1 cellular context compared by ENCODE assay signal in genomic region chr6:25193147-25193864, GRCh38.
TF ChIP-seq lines count a peak whose summit lies in the region.

No MANE protein-coding gene starts in this region.

TF ChIP-seq in HEK293, 187 proteins besides CTCF, POLR2A, EP300 and RAD21 (continued from another document and continues in another):
- no peak for TF ChIP-seq ZBTB26 (tag by site-specific recombination; optimal IDR thresholded peaks at IDR 0.05)
- TF ChIP-seq ZNF302 (tag by site-specific recombination; IDR thresholded peaks at IDR 0.05; ENCODE audit: low read depth), result no peak
- 0 out of 2 replicates have a peak, but pooled peaks have one; percentile 30 for TF ChIP-seq ZBTB44 (tag by site-specific recombination; IDR thresholded peaks at IDR 0.05)
- TF ChIP-seq ZBTB10 (tag by site-specific recombination; IDR thresholded peaks at IDR 0.05), result no peak
- no peak for TF ChIP-seq ZNF341 (tag by site-specific recombination; IDR thresholded peaks at IDR 0.05; ENCODE audit: low read depth)
- TF ChIP-seq GLI4 (tag by site-specific recombination; IDR thresholded peaks at IDR 0.05), result no peak
- no peak for TF ChIP-seq YY1 (tag by site-specific recombination; IDR thresholded peaks at IDR 0.05)
- TF ChIP-seq, protein P1, sequence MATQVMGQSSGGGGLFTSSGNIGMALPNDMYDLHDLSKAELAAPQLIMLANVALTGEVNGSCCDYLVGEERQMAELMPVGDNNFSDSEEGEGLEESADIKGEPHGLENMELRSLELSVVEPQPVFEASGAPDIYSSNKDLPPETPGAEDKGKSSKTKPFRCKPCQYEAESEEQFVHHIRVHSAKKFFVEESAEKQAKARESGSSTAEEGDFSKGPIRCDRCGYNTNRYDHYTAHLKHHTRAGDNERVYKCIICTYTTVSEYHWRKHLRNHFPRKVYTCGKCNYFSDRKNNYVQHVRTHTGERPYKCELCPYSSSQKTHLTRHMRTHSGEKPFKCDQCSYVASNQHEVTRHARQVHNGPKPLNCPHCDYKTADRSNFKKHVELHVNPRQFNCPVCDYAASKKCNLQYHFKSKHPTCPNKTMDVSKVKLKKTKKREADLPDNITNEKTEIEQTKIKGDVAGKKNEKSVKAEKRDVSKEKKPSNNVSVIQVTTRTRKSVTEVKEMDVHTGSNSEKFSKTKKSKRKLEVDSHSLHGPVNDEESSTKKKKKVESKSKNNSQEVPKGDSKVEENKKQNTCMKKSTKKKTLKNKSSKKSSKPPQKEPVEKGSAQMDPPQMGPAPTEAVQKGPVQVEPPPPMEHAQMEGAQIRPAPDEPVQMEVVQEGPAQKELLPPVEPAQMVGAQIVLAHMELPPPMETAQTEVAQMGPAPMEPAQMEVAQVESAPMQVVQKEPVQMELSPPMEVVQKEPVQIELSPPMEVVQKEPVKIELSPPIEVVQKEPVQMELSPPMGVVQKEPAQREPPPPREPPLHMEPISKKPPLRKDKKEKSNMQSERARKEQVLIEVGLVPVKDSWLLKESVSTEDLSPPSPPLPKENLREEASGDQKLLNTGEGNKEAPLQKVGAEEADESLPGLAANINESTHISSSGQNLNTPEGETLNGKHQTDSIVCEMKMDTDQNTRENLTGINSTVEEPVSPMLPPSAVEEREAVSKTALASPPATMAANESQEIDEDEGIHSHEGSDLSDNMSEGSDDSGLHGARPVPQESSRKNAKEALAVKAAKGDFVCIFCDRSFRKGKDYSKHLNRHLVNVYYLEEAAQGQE (tag by site-specific recombination; IDR thresholded peaks at IDR 0.05), result no peak
- no peak for TF ChIP-seq ZNF530 (tag by site-specific recombination; IDR thresholded peaks at IDR 0.05; ENCODE audit: low read depth)
- TF ChIP-seq ZNF140 (tag by site-specific recombination; IDR thresholded peaks at IDR 0.05), result no peak
- no peak for TF ChIP-seq ZFP3 (tag by site-specific recombination; IDR thresholded peaks at IDR 0.05; ENCODE audit: low read depth)
- TF ChIP-seq, protein P2, sequence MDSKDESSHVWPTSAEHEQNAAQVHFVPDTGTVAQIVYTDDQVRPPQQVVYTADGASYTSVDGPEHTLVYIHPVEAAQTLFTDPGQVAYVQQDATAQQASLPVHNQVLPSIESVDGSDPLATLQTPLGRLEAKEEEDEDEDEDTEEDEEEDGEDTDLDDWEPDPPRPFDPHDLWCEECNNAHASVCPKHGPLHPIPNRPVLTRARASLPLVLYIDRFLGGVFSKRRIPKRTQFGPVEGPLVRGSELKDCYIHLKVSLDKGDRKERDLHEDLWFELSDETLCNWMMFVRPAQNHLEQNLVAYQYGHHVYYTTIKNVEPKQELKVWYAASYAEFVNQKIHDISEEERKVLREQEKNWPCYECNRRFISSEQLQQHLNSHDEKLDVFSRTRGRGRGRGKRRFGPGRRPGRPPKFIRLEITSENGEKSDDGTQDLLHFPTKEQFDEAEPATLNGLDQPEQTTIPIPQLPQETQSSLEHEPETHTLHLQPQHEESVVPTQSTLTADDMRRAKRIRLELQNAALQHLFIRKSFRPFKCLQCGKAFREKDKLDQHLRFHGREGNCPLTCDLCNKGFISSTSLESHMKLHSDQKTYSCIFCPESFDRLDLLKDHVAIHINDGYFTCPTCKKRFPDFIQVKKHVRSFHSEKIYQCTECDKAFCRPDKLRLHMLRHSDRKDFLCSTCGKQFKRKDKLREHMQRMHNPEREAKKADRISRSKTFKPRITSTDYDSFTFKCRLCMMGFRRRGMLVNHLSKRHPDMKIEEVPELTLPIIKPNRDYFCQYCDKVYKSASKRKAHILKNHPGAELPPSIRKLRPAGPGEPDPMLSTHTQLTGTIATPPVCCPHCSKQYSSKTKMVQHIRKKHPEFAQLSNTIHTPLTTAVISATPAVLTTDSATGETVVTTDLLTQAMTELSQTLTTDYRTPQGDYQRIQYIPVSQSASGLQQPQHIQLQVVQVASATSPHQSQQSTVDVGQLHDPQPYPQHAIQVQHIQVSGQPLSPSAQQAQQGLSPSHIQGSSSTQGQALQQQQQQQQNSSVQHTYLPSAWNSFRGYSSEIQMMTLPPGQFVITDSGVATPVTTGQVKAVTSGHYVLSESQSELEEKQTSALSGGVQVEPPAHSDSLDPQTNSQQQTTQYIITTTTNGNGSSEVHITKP (tag by site-specific recombination; IDR thresholded peaks at IDR 0.05), result no peak; the same call in 1 of the 2 replicates
- no peak for TF ChIP-seq ZNF514 (tag by site-specific recombination; IDR thresholded peaks at IDR 0.05)
- TF ChIP-seq KLF17 (tag by site-specific recombination; IDR thresholded peaks at IDR 0.05), result no peak
- no peak for TF ChIP-seq ZNF677 (tag by site-specific recombination; IDR thresholded peaks at IDR 0.05)
- TF ChIP-seq KLF8 (tag by site-specific recombination; IDR thresholded peaks at IDR 0.05), result peak; percentile 13; the same call in 1 of the 2 replicates
- no peak for TF ChIP-seq ZSCAN16 (tag by site-specific recombination; IDR thresholded peaks at IDR 0.05)
- TF ChIP-seq ZXDB (tag by site-specific recombination; IDR thresholded peaks at IDR 0.05), result 0 out of 2 replicates have a peak, but pooled peaks have one; percentile 20
- TF ChIP-seq, protein P3, sequence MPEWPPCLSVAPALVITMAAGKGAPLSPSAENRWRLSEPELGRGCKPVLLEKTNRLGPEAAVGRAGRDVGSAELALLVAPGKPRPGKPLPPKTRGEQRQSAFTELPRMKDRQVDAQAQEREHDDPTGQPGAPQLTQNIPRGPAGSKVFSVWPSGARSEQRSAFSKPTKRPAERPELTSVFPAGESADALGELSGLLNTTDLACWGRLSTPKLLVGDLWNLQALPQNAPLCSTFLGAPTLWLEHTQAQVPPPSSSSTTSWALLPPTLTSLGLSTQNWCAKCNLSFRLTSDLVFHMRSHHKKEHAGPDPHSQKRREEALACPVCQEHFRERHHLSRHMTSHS (tag by site-specific recombination; IDR thresholded peaks at IDR 0.05), result no peak
- TF ChIP-seq, protein P4, sequence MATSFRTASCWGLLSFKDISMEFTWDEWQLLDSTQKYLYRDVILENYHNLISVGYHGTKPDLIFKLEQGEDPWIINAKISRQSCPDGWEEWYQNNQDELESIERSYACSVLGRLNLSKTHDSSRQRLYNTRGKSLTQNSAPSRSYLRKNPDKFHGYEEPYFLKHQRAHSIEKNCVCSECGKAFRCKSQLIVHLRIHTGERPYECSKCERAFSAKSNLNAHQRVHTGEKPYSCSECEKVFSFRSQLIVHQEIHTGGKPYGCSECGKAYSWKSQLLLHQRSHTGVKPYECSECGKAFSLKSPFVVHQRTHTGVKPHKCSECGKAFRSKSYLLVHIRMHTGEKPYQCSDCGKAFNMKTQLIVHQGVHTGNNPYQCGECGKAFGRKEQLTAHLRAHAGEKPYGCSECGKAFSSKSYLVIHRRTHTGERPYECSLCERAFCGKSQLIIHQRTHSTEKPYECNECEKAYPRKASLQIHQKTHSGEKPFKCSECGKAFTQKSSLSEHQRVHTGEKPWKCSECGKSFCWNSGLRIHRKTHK (tag by site-specific recombination; IDR thresholded peaks at IDR 0.05), result no peak
- peak; percentile 58 for TF ChIP-seq ZNF660 (tag by site-specific recombination; IDR thresholded peaks at IDR 0.05)
- TF ChIP-seq ZFP37 (tag by site-specific recombination; IDR thresholded peaks at IDR 0.05), result no peak
- TF ChIP-seq ZNF518A (tag by site-specific recombination; conservative IDR thresholded peaks at IDR 0.05; ENCODE audit: low read depth), result no peak
- TF ChIP-seq ZNF670 (tag by site-specific recombination; IDR thresholded peaks at IDR 0.05; ENCODE audit: low read depth), result no peak
- TF ChIP-seq ZEB2 (tag by site-specific recombination; IDR thresholded peaks at IDR 0.05), result 0 out of 2 replicates have a peak, but pooled peaks have one; percentile 23
- TF ChIP-seq ZNF10 (tag by site-specific recombination; IDR thresholded peaks at IDR 0.05), result peak; percentile 90
- TF ChIP-seq KLF7 (tag by site-specific recombination; IDR thresholded peaks at IDR 0.05; ENCODE audit: borderline replicate concordance), result no peak
- TF ChIP-seq ZNF473 (tag by site-specific recombination; IDR thresholded peaks at IDR 0.05), result no peak
- no peak for TF ChIP-seq ZNF239 (tag by site-specific recombination; IDR thresholded peaks at IDR 0.05)
- no peak for TF ChIP-seq ZNF223 (tag by site-specific recombination; IDR thresholded peaks at IDR 0.05)
- no peak for TF ChIP-seq ZNF174 (tag by site-specific recombination; IDR thresholded peaks at IDR 0.05)
- no peak for TF ChIP-seq ZNF121 (tag by site-specific recombination; IDR thresholded peaks at IDR 0.05)
- no peak for TF ChIP-seq ZNF202 (tag by site-specific recombination; IDR thresholded peaks at IDR 0.05; ENCODE audit: borderline replicate concordance)
- TF ChIP-seq ZNF621 (tag by site-specific recombination; IDR thresholded peaks at IDR 0.05), result no peak
- TF ChIP-seq ZNF184 (tag by site-specific recombination; IDR thresholded peaks at IDR 0.05), result 0 out of 2 replicates have a peak, but pooled peaks have one; percentile 62
- no peak for TF ChIP-seq ZNF792 (tag by site-specific recombination; IDR thresholded peaks at IDR 0.05)
- no peak for TF ChIP-seq ZNF558 (tag by site-specific recombination; IDR thresholded peaks at IDR 0.05)
- TF ChIP-seq ZNF155 (tag by site-specific recombination; IDR thresholded peaks at IDR 0.05), result no peak
- no peak for TF ChIP-seq ZNF211 (tag by site-specific recombination; IDR thresholded peaks at IDR 0.05; ENCODE audit: low read depth)
- TF ChIP-seq ZNF654 (tag by site-specific recombination; IDR thresholded peaks at IDR 0.05; ENCODE audit: low read depth), result no peak
